In the genomic region with DNA sequence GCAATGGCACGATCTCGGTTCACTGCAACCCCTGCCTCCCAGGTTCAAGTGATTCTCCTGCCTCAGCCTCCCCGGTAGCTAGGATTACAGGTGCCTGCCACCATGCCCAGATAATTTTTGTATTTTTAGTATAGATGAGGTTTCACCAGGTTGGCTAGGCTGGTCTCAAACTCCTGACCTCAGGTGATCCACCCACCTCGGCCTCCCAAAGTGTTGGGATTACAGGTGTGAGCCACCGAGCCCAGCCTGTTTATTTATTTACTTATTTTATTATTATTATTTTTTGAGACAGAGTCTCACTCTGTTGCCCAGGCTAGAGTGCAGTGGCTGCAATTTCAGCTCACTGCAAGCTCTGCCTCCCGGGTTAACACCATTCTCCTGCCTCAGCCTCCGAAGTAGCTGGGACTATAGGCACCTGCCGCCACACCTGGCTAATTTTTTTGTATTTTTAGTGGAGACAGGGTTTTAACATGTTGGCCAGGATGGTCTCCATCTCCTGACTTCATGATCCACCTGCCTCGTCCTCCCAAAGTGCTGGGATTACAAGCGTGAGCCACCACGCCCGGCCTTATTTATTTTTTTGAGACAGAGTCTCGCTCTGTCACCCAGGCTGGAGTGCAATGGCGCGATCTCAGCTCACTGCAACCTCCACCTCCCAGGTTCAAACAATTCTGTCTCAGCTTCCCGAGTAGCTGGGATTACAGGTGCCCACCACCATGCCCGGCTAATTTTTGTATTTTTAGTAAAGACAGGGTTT, we compare ENCODE assay signal across 7 cellular contexts. TPM values are rescaled to one million over a fixed set of nuclear protein-coding genes. Genes with fewer than 3 reads are reported as not detected.
DNase-seq lines count a peak whose midpoint lies in the region; ATAC-seq and TF ChIP-seq lines count a peak whose summit lies in the region.
"Not testable (repeated sequence)": the region's sequence is repeated elsewhere in the genome, so short reads cannot be mapped to it uniquely, and the experiment has no call there.

No MANE protein-coding gene starts in this region.

- POLR2A ChIA-PET in activated CD4-positive, alpha-beta memory T cell treated with anti-CD3 and anti-CD28 coated beads for 36 hours (lab: Charles Lee), result interaction anchor here (0.6 to 4.9 kb wide), 13 partner anchors 8 to 444 kb away, joined by 3 to 99 read pairs (median 3); partner anchors contain the start of gene DYNLT1

- H4K20me1 ChIP-seq in GM23338 (replicated peaks; ENCODE audit: insufficient read depth), result not testable (repeated sequence)

- H3K4me1 Mint-ChIP-seq in GM23338 (peaks cover 22% of the 10 kb centered on the region), natural killer cell (peaks cover 65 to 67% of the 10 kb centered on the region in 2 donors)
- peaks cover 79% of the 10 kb centered on the region for H3K4me1 Mint-ChIP-seq in activated CD4-positive, alpha-beta memory T cell treated with anti-CD3 and anti-CD28 coated beads for 36 hours (ENCODE audit: low read depth)
- H3K4me1 Mint-ChIP-seq in activated T-helper 1 cell treated with anti-CD3 and anti-CD28 coated beads, Interleukin-12 subunit alpha, Interleukin-12 subunit beta, Interleukin-2, Interleukin-4 antibody, amounts not matched to agents 30 ng/mL and 10 ng/mL and 1 ng/mL, durations not matched to agents 14 hours and 24 hours and 36 hours (ENCODE audit: low read depth), result peaks cover 67% of the 10 kb centered on the region
- H3K4me1 Mint-ChIP-seq in activated naive CD8-positive, alpha-beta T cell treated with anti-CD3 and anti-CD28 coated beads for 36 hours, result peaks cover 72% of the 10 kb centered on the region
- H3K4me1 Mint-ChIP-seq in stimulated activated naive B cell treated with anti-CD40 and anti-IgM and Interleukin-4, amounts not matched to agents 10 μg/mL and 1 μg/mL and 100 μg/mL, for 72 hours, result peaks cover 36 to 55% of the 10 kb centered on the region in 2 donors

- H3K4me1 ChIP-seq in GM23338 (ENCODE audit: insufficient read depth), result not testable (repeated sequence)
- peaks cover 51% of the 10 kb centered on the region for H3K4me1 ChIP-seq in cardiac muscle cell (ENCODE audit: low read depth)

- CTCF ChIA-PET in activated CD4-positive, alpha-beta memory T cell treated with anti-CD3 and anti-CD28 coated beads for 36 hours (lab: Charles Lee), result interaction anchor here (0.8 to 2.6 kb wide), 3 partner anchors 8 to 39 kb away, joined by 5 to 12 read pairs (median 11); partner anchors contain the start of gene DYNLT1

- not testable (repeated sequence) for H3K79me2 ChIP-seq in GM23338 (replicated peaks; ENCODE audit: insufficient read depth)

- H3K27ac Mint-ChIP-seq in GM23338, result not testable (repeated sequence)
- H3K27ac Mint-ChIP-seq in activated CD4-positive, alpha-beta memory T cell treated with anti-CD3 and anti-CD28 coated beads for 36 hours, result peak overlapping the region; percentile 96
- H3K27ac Mint-ChIP-seq in activated T-helper 1 cell treated with anti-CD3 and anti-CD28 coated beads, Interleukin-12 subunit alpha, Interleukin-12 subunit beta, Interleukin-2, Interleukin-4 antibody, amounts not matched to agents 30 ng/mL and 10 ng/mL and 1 ng/mL, durations not matched to agents 14 hours and 24 hours and 36 hours, result peak overlapping the region; percentile 97
- H3K27ac Mint-ChIP-seq in activated naive CD8-positive, alpha-beta T cell treated with anti-CD3 and anti-CD28 coated beads for 36 hours, result peak overlapping the region; percentile 98
- H3K27ac Mint-ChIP-seq in natural killer cell, result peak overlapping the region; percentile 96 to 99
- peak overlapping the region; percentile 92 for H3K27ac Mint-ChIP-seq in stimulated activated naive B cell treated with anti-CD40 and anti-IgM and Interleukin-4, amounts not matched to agents 10 μg/mL and 1 μg/mL and 100 μg/mL, for 72 hours

- not testable (repeated sequence) for H3K36me3 Mint-ChIP-seq in GM23338 (ENCODE audit: low read depth); natural killer cell
- peaks cover 62% of the 10 kb centered on the region for H3K36me3 Mint-ChIP-seq in activated CD4-positive, alpha-beta memory T cell treated with anti-CD3 and anti-CD28 coated beads for 36 hours
- peaks cover 54% of the 10 kb centered on the region for H3K36me3 Mint-ChIP-seq in activated T-helper 1 cell treated with anti-CD3 and anti-CD28 coated beads, Interleukin-12 subunit alpha, Interleukin-12 subunit beta, Interleukin-2, Interleukin-4 antibody, amounts not matched to agents 30 ng/mL and 10 ng/mL and 1 ng/mL, durations not matched to agents 14 hours and 24 hours and 36 hours (ENCODE audit: low read depth)
- H3K36me3 Mint-ChIP-seq in activated naive CD8-positive, alpha-beta T cell treated with anti-CD3 and anti-CD28 coated beads for 36 hours, result peaks cover 70% of the 10 kb centered on the region
- peaks cover 16 to 37% of the 10 kb centered on the region in 2 donors for H3K36me3 Mint-ChIP-seq in stimulated activated naive B cell treated with anti-CD40 and anti-IgM and Interleukin-4, amounts not matched to agents 10 μg/mL and 1 μg/mL and 100 μg/mL, for 72 hours

- not testable (repeated sequence) for H3K4me2 ChIP-seq in GM23338

- not testable (repeated sequence) for ATAC-seq in GM23338; natural killer cell; stimulated activated naive B cell treated with anti-CD40 and anti-IgM and Interleukin-4, amounts not matched to agents 10 μg/mL and 1 μg/mL and 100 μg/mL, for 72 hours (replicated peaks)

- H3K27me3 ChIP-seq in GM23338 (ENCODE audit: insufficient read depth); cardiac muscle cell: not testable (repeated sequence)

- peak overlapping the region; percentile 28; the same call in 1 of the 2 replicates for H2AFZ ChIP-seq in GM23338

- not testable (repeated sequence) for H3F3A ChIP-seq in GM23338 (replicated peaks; ENCODE audit: low read depth)

- H3K4me3 Mint-ChIP-seq in GM23338; stimulated activated naive B cell treated with anti-CD40 and anti-IgM and Interleukin-4, amounts not matched to agents 10 μg/mL and 1 μg/mL and 100 μg/mL, for 72 hours: not testable (repeated sequence)
- H3K4me3 Mint-ChIP-seq in activated CD4-positive, alpha-beta memory T cell treated with anti-CD3 and anti-CD28 coated beads for 36 hours, result peak overlapping the region; percentile 79
- H3K4me3 Mint-ChIP-seq in activated T-helper 1 cell treated with anti-CD3 and anti-CD28 coated beads, Interleukin-12 subunit alpha, Interleukin-12 subunit beta, Interleukin-2, Interleukin-4 antibody, amounts not matched to agents 30 ng/mL and 10 ng/mL and 1 ng/mL, durations not matched to agents 14 hours and 24 hours and 36 hours, result peak overlapping the region; percentile 87
- H3K4me3 Mint-ChIP-seq in activated naive CD8-positive, alpha-beta T cell treated with anti-CD3 and anti-CD28 coated beads for 36 hours, result peak overlapping the region; percentile 86
- peak overlapping the region; percentile 80 for H3K4me3 Mint-ChIP-seq in natural killer cell

- not testable (repeated sequence) for DNase-seq in GM23338 (ENCODE audit: low spot score); activated CD4-positive, alpha-beta memory T cell treated with anti-CD3 and anti-CD28 coated beads for 36 hours; activated T-helper 1 cell treated with anti-CD3 and anti-CD28 coated beads, Interleukin-12 subunit alpha, Interleukin-12 subunit beta, Interleukin-2, Interleukin-4 antibody, amounts not matched to agents 30 ng/mL and 10 ng/mL and 1 ng/mL, durations not matched to agents 14 hours and 24 hours and 36 hours (ENCODE audit: low spot score); activated naive CD8-positive, alpha-beta T cell treated with anti-CD3 and anti-CD28 coated beads for 36 hours; cardiac muscle cell (ENCODE audit: low read depth in 1 of 2, low spot score in 1 of 2); stimulated activated naive B cell treated with anti-CD40 and anti-IgM and Interleukin-4, amounts not matched to agents 10 μg/mL and 1 μg/mL and 100 μg/mL, for 72 hours
- peak; percentile 10 for DNase-seq in natural killer cell

- peaks cover 10% of the 10 kb centered on the region for H3K27me3 Mint-ChIP-seq in GM23338 (ENCODE audit: insufficient read depth, low read depth, poor library complexity)
- H3K27me3 Mint-ChIP-seq in activated CD4-positive, alpha-beta memory T cell treated with anti-CD3 and anti-CD28 coated beads for 36 hours; activated T-helper 1 cell treated with anti-CD3 and anti-CD28 coated beads, Interleukin-12 subunit alpha, Interleukin-12 subunit beta, Interleukin-2, Interleukin-4 antibody, amounts not matched to agents 30 ng/mL and 10 ng/mL and 1 ng/mL, durations not matched to agents 14 hours and 24 hours and 36 hours (ENCODE audit: insufficient read depth); activated naive CD8-positive, alpha-beta T cell treated with anti-CD3 and anti-CD28 coated beads for 36 hours; natural killer cell (ENCODE audit: low read depth in 2 of 2): not testable (repeated sequence)
- H3K27me3 Mint-ChIP-seq in stimulated activated naive B cell treated with anti-CD40 and anti-IgM and Interleukin-4, amounts not matched to agents 10 μg/mL and 1 μg/mL and 100 μg/mL, for 72 hours, result peaks cover 22 to 25% of the 10 kb centered on the region in 2 donors

- not testable (repeated sequence) for H3K27ac ChIP-seq in GM23338 (ENCODE audit: low read depth)
- H3K27ac ChIP-seq in cardiac muscle cell, result peak overlapping the region; percentile 29

- H3K9me3 ChIP-seq in cardiac muscle cell (ENCODE audit: low read depth), result not testable (repeated sequence)

- H3K9me3 Mint-ChIP-seq in GM23338; activated CD4-positive, alpha-beta memory T cell treated with anti-CD3 and anti-CD28 coated beads for 36 hours; activated T-helper 1 cell treated with anti-CD3 and anti-CD28 coated beads, Interleukin-12 subunit alpha, Interleukin-12 subunit beta, Interleukin-2, Interleukin-4 antibody, amounts not matched to agents 30 ng/mL and 10 ng/mL and 1 ng/mL, durations not matched to agents 14 hours and 24 hours and 36 hours; natural killer cell; stimulated activated naive B cell treated with anti-CD40 and anti-IgM and Interleukin-4, amounts not matched to agents 10 μg/mL and 1 μg/mL and 100 μg/mL, for 72 hours: not testable (repeated sequence)
- H3K9me3 Mint-ChIP-seq in activated naive CD8-positive, alpha-beta T cell treated with anti-CD3 and anti-CD28 coated beads for 36 hours, result peaks cover 11% of the 10 kb centered on the region

- intact Hi-C loops in activated CD4-positive, alpha-beta memory T cell treated with anti-CD3 and anti-CD28 coated beads for 36 hours (cut with micrococcal nuclease), result loop anchor here (2.0 to 10.0 kb wide), 6 partner anchors 35 to 627 kb away; partner anchors contain the start of genes GTF2H5, SERAC1, TAGAP and TMEM181
- intact Hi-C loops in activated T-helper 1 cell treated with anti-CD3 and anti-CD28 coated beads, Interleukin-12 subunit alpha, Interleukin-12 subunit beta, Interleukin-2, Interleukin-4 antibody, amounts not matched to agents 30 ng/mL and 10 ng/mL and 1 ng/mL, durations not matched to agents 14 hours and 24 hours and 36 hours (cut with micrococcal nuclease), result loop anchor here (2.0 to 5.0 kb wide), 4 partner anchors 69 to 1325 kb away; no protein-coding TSS in a partner anchor
- intact Hi-C loops in natural killer cell (cut with micrococcal nuclease), result loop anchor here (2.0 to 10.0 kb wide), 6 partner anchors 85 to 1323 kb away; no protein-coding TSS in a partner anchor

- H3K4me3 ChIP-seq in GM23338, cardiac muscle cell: not testable (repeated sequence)

- not testable (repeated sequence) for H3K9me2 ChIP-seq in GM23338 (ENCODE audit: insufficient read depth)

- not testable (repeated sequence) for TF ChIP-seq CTCF in GM23338 (conservative IDR thresholded peaks at IDR 0.05; ENCODE audit: low read depth in 2 of 2); cardiac muscle cell (IDR thresholded peaks at IDR 0.05; ENCODE audit: low read depth, low read length); natural killer cell (IDR thresholded peaks at IDR 0.05)

- H3K36me3 ChIP-seq in GM23338 (ENCODE audit: insufficient read depth); cardiac muscle cell: not testable (repeated sequence)

RNA-seq across cellular contexts. Expression of gene SYTL3, which starts 2.3 kb away (rescaled TPM):
- 0.07 TPM in 1 of 2 replicates, not detected in the other for total RNA-seq in GM23338 (2014; rRNA removed; shearing (Covaris generic))
- polyA plus RNA-seq in GM23338 (2016; fragmentation: Nextera tagmentation; extraction: Ambion mirVana) (not detected in 2 replicates), cardiac muscle cell (11.4 and 15.9 TPM in 2 replicates)
- total RNA-seq in activated CD4-positive, alpha-beta memory T cell treated with anti-CD3 and anti-CD28 coated beads for 36 hours, result 100 to 1,000 TPM; 181 to 186 TPM
- 123 and 139 TPM in 2 replicates for total RNA-seq in activated T-helper 1 cell treated with anti-CD3 and anti-CD28 coated beads, Interleukin-12 subunit alpha, Interleukin-12 subunit beta, Interleukin-2, Interleukin-4 antibody, amounts not matched to agents 30 ng/mL and 10 ng/mL and 1 ng/mL, durations not matched to agents 14 hours and 24 hours and 36 hours
- 100 to 1,000 TPM in 1 of 2 experiments, 10 to 100 TPM in 1; 97.8 to 101 TPM for total RNA-seq in activated naive CD8-positive, alpha-beta T cell treated with anti-CD3 and anti-CD28 coated beads for 36 hours
- total RNA-seq in cardiac muscle cell (6.7 and 9.9 TPM in 2 replicates), natural killer cell (100 to 1,000 TPM in 1 of 3 donors, 10 to 100 TPM in 2; 84.1 to 143 (median 89.0) TPM)

RNA-seq across cellular contexts. Expression of gene DYNLT1, which starts 7.6 kb away (rescaled TPM):
- 60.9 and 71.6 TPM in 2 replicates for total RNA-seq in GM23338 (2014; rRNA removed; shearing (Covaris generic))
- polyA plus RNA-seq in GM23338 (2016; fragmentation: Nextera tagmentation; extraction: Ambion mirVana) (235 and 241 TPM in 2 replicates), cardiac muscle cell (423 and 459 TPM in 2 replicates)
- 100 to 1,000 TPM; 117 to 120 TPM for total RNA-seq in activated CD4-positive, alpha-beta memory T cell treated with anti-CD3 and anti-CD28 coated beads for 36 hours
- 103 and 105 TPM in 2 replicates for total RNA-seq in activated T-helper 1 cell treated with anti-CD3 and anti-CD28 coated beads, Interleukin-12 subunit alpha, Interleukin-12 subunit beta, Interleukin-2, Interleukin-4 antibody, amounts not matched to agents 30 ng/mL and 10 ng/mL and 1 ng/mL, durations not matched to agents 14 hours and 24 hours and 36 hours
- 10 to 100 TPM; 70.9 to 74.2 TPM for total RNA-seq in activated naive CD8-positive, alpha-beta T cell treated with anti-CD3 and anti-CD28 coated beads for 36 hours
- total RNA-seq in cardiac muscle cell (86.5 and 102 TPM in 2 replicates), natural killer cell (100 to 1,000 TPM in 1 of 3 donors, 10 to 100 TPM in 2; 85.7 to 106 (median 86.8) TPM)
